8 cellular contexts compared by ENCODE assay signal in the genomic region with DNA sequence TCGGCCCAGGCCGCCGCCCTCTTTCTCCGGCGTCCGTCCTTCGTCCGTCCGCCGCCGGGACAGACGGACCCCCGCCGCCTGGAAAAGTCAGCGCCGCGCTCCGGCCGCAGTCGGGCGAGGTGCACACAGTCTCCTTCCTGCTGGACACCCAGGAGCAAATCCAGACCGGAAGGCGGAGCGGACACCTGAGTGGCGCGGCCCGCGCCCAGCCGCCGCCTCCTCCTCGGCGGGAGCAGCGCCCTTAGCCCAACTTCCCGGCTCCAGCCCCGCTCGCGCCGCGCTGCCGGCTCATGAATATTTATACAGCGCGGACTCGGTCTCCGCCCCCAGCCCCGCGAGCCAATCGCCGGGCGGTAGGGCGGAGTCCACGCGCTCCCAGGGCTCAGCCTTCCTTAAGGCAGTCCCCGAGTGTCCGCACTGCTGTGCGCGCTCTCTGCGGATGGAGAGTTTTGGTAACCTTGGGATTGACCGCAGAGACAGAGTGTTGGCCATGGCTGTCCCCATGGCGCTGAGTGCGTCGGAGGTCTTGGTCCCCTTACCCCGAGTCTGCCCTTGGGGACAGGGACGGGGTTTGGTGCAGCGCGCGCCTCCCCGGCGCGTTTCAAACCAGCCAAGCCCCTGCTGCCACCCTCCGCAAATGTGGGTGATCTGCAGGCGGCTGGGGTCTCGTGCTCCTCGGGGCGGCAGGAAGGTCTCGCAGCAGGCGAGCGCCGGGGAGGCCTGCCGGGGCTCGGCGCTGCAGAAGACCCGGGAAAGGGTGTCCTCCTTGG. TPM values are rescaled to one million over a fixed set of nuclear protein-coding genes. Genes with fewer than 3 reads are reported as not detected.
DNase-seq lines count a peak whose midpoint lies in the region; ATAC-seq, FAIRE-seq and TF ChIP-seq lines count a peak whose summit lies in the region.

A gene with protein sequence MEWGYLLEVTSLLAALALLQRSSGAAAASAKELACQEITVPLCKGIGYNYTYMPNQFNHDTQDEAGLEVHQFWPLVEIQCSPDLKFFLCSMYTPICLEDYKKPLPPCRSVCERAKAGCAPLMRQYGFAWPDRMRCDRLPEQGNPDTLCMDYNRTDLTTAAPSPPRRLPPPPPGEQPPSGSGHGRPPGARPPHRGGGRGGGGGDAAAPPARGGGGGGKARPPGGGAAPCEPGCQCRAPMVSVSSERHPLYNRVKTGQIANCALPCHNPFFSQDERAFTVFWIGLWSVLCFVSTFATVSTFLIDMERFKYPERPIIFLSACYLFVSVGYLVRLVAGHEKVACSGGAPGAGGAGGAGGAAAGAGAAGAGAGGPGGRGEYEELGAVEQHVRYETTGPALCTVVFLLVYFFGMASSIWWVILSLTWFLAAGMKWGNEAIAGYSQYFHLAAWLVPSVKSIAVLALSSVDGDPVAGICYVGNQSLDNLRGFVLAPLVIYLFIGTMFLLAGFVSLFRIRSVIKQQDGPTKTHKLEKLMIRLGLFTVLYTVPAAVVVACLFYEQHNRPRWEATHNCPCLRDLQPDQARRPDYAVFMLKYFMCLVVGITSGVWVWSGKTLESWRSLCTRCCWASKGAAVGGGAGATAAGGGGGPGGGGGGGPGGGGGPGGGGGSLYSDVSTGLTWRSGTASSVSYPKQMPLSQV (minus strand): TSS at position 274 of the 770 bp plus-strand sequence. CDS start 867 bp downstream, outside the sequence.

- peaks cover 38% of the 10 kb centered on the region for H3K4me1 ChIP-seq in endothelial cell of umbilical vein (ENCODE audit: control insufficient read depth, extremely low read depth, insufficient read depth, low read length)

- intact Hi-C loops in endothelial cell of umbilical vein (cut with micrococcal nuclease) = loop anchor here (1.0 to 5.0 kb wide), 8 partner anchors 249 to 965 kb away; no protein-coding TSS in a partner anchor

- peak within 1 kb of the TSS; percentile 41 for H3K9ac ChIP-seq in endothelial cell of umbilical vein (replicated peaks; ENCODE audit: extremely low read depth, insufficient read depth, low read length)

- TF ChIP-seq POLR2A in endothelial cell of umbilical vein (IDR thresholded peaks at IDR 0.05; ENCODE audit: low read depth, low read length) = peak; percentile 98

- DNase-seq in NCI-H748 (lab: John Stamatoyannopoulos, UW; ENCODE audit: unreplicated experiment) = peak; percentile 95
- peak; percentile 84 for DNase-seq in activated CD8-positive, alpha-beta memory T cell treated with anti-CD3 and anti-CD28 coated beads, Interleukin-2, amount 50 U/mL, for 48 hours
- peak; percentile 95 for DNase-seq in endothelial cell of umbilical vein (ENCODE audit: low read depth, low spot score)
- DNase-seq in midbrain (lab: John Stamatoyannopoulos, UW) = peak; percentile 95
- DNase-seq in stimulated activated CD8-positive, alpha-beta memory T cell treated with anti-CD3 and anti-CD28 coated beads, Interleukin-15, amount 100 ng/mL, for 24 hours (ENCODE audit: low read depth) = peak; percentile 44

- no peaks in the 10 kb centered on the region for H3K9me1 ChIP-seq in endothelial cell of umbilical vein (replicated peaks; ENCODE audit: control insufficient read depth, extremely low read depth, insufficient read depth, low read length)

- CTCF ChIA-PET in endothelial cell of umbilical vein (lab: Charles Lee) = no interaction called here

- ATAC-seq in GM19351 (IDR thresholded peaks at IDR 0.05; ENCODE audit: unreplicated experiment) = peak; percentile 83
- ATAC-seq in HG03460 (IDR thresholded peaks at IDR 0.05; ENCODE audit: unreplicated experiment) = peak; percentile 86

- H3K36me3 ChIP-seq in endothelial cell of umbilical vein (ENCODE audit: control insufficient read depth in 2 of 2, extremely low read depth in 1 of 2, insufficient read depth in 2 of 2, low read length in 2 of 2) = no peaks in the 10 kb centered on the region

- H4K20me1 ChIP-seq in endothelial cell of umbilical vein (replicated peaks; ENCODE audit: control insufficient read depth, extremely low read depth, insufficient read depth, low read length) = no peaks in the 10 kb centered on the region

- peak within 1 kb of the TSS; percentile 97 for H3K4me2 ChIP-seq in endothelial cell of umbilical vein (ENCODE audit: insufficient read depth, low read length)

- H3K79me2 ChIP-seq in endothelial cell of umbilical vein (ENCODE audit: control insufficient read depth, insufficient read depth, low read length) = peaks cover 3% of the 10 kb centered on the region

- FAIRE-seq in endothelial cell of umbilical vein (lab: Jason Lieb, UNC) = peak; percentile 97

- BruUV-seq in endothelial cell of umbilical vein (replicated peaks; lab: Mats Ljungman, UMichigan) = no TSS peak

- TF ChIP-seq CTCF in C4-2B (conservative IDR thresholded peaks at IDR 0.05) (no peak; the same call in none of the 2 replicates), endothelial cell of umbilical vein (IDR thresholded peaks at IDR 0.05; ENCODE audit: extremely low read depth in 1 of 2, insufficient read depth in 1 of 2, low read depth in 1 of 2, low read length in 2 of 2) (peak in 1 of 2 donors; percentile 35)

- H3K9me3 ChIP-seq in endothelial cell of umbilical vein (replicated peaks; ENCODE audit: control insufficient read depth, insufficient read depth, low read length) = no peaks in the 10 kb centered on the region

- peak within 1 kb of the TSS; percentile 92 for H2AFZ ChIP-seq in endothelial cell of umbilical vein (ENCODE audit: low read depth, low read length)

- dilution Hi-C loops in endothelial cell of umbilical vein (cut with MboI; ENCODE audit: extremely low pct_ligation_motif_present, low sequenced_read_pairs) = no loop called here

- H3K4me3 ChIP-seq in endothelial cell of umbilical vein (replicated peaks in 1 of 3; ENCODE audit: insufficient read depth in 1 of 3, low read depth in 1 of 3, low read length in 3 of 3) = peak within 1 kb of the TSS; percentile 58 to 74 (median 72)

- POLR2A ChIA-PET in endothelial cell of umbilical vein (lab: Charles Lee) = no interaction called here

- peak within 1 kb of the TSS; percentile 91 for H3K27ac ChIP-seq in C4-2B
- H3K27ac ChIP-seq in endothelial cell of umbilical vein (ENCODE audit: insufficient read depth, low read depth, low read length) = peak within 1 kb of the TSS; percentile 25

- H3K27me3 ChIP-seq in endothelial cell of umbilical vein (ENCODE audit: control insufficient read depth in 2 of 2, insufficient read depth in 2 of 2, low read length in 2 of 2) = peaks cover 2 to 25% of the 10 kb centered on the region in 2 experiments

TF ChIP-seq in endothelial cell of umbilical vein, 7 proteins besides CTCF, POLR2A, EP300 and RAD21:
- TF ChIP-seq POLR2AphosphoS5 (IDR thresholded peaks at IDR 0.05; ENCODE audit: insufficient read depth, low read depth, low read length) (peak; percentile 97), EZH2 (IDR thresholded peaks at IDR 0.05; ENCODE audit: borderline replicate concordance, low read depth, low read length, severe bottlenecking) (no peak), GATA2 (IDR thresholded peaks at IDR 0.05; ENCODE audit: insufficient read depth, insufficient read length, low read depth, low read length) (no peak), FOS (IDR thresholded peaks at IDR 0.05; ENCODE audit: borderline replicate concordance, insufficient read depth, low read length) (no peak)

RNA-seq across cellular contexts. Expression of the gene that starts here (rescaled TPM):
- total RNA-seq in endothelial cell of umbilical vein = 9.1 and 11.1 TPM in 2 replicates
- polyA plus RNA-seq in endothelial cell of umbilical vein = 6.2 and 7.5 TPM in 2 replicates
- polyA plus RNA-seq in endothelial cell of umbilical vein (2011; cell fraction: cytosol; rRNA removed) = 3.2 and 3.6 TPM in 2 replicates
- polyA plus RNA-seq in endothelial cell of umbilical vein (2011; cell fraction: nucleus; rRNA removed) = 6.6 and 6.7 TPM in 2 replicates
- 7.7 and 20.4 TPM in 2 replicates for polyA plus RNA-seq in endothelial cell of umbilical vein (2012)
- polyA minus RNA-seq in endothelial cell of umbilical vein = 8.6 and 11.0 TPM in 2 replicates
- 7.0 TPM for polyA minus RNA-seq in endothelial cell of umbilical vein (2011; cell fraction: cytosol; rRNA and poly(A)+ RNA removed)
- polyA minus RNA-seq in endothelial cell of umbilical vein (2011; cell fraction: nucleus; rRNA and poly(A)+ RNA removed) = 10.7 and 17.3 TPM in 2 replicates

Comparison
In these comparisons a context has a peak if more than half of its experiments do, and no peak if none do; other contexts are left out.
1. Peak in every context shown above with its lines: DNase-seq, ATAC-seq, H3K4me3 ChIP-seq and H3K27ac ChIP-seq.
2. DNase-seq: peak in every context shown above with its lines; median percentile 95 in NCI-H748; 95 in endothelial cell of umbilical vein; 95 in midbrain; 84 in activated CD8-positive, alpha-beta memory T cell treated with anti-CD3 and anti-CD28 coated beads, Interleukin-2, amount 50 U/mL, for 48 hours; 44 in stimulated activated CD8-positive, alpha-beta memory T cell treated with anti-CD3 and anti-CD28 coated beads, Interleukin-15, amount 100 ng/mL, for 24 hours.